ENCODE assay signal across 1 cellular context in the genomic region with DNA sequence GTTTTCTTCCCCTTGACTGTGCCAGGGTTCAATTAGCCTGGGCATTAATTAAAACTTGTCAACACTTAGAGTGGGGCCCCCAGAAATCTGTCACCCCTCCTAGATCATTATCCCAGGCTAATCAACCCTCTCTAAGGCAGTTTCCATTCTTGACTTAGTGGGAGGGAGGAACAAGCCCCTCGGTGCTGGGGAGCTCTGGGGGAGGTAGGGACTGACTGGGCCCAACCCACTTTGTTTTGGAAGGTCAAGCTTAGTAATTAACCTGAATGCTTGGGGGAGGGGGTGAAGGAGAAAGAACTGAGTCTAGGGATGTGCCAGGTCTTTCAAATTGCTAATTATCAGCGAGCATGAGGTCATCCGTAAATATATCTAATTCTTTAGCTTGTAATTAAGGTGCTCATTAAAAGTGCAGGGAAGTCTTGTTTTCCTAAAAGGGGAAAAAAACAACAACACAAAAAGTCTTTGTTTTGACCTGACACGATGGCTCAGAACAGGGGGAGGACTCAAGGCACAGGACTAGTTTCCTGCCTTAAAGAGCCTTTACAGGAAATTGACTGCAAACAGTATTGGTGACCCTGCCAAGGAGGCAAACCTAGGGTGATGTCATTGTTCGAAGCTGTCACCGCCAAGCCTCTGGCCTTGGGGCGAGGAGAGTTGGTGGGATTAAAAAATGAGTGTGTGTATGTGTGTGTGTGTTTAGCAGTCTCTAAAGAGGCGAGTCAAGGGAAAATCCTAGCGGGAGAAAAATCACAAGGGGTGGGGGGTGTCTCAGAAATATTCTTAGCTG.
TF ChIP-seq lines count a peak whose summit lies in the region.

No MANE protein-coding gene starts in this region.

TF ChIP-seq in SK-N-SH, 30 proteins besides CTCF, POLR2A, EP300 and RAD21:
- TF ChIP-seq, protein P1, sequence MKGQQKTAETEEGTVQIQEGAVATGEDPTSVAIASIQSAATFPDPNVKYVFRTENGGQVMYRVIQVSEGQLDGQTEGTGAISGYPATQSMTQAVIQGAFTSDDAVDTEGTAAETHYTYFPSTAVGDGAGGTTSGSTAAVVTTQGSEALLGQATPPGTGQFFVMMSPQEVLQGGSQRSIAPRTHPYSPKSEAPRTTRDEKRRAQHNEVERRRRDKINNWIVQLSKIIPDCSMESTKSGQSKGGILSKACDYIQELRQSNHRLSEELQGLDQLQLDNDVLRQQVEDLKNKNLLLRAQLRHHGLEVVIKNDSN (IDR thresholded peaks at IDR 0.05; ENCODE audit: borderline replicate concordance, low read depth), result no peak
- TF ChIP-seq SIN3A (IDR thresholded peaks at IDR 0.05; ENCODE audit: borderline replicate concordance, low read depth, low read length) (0 out of 2 replicates have a peak, but pooled peaks have one; percentile 14), GABPA (IDR thresholded peaks at IDR 0.05; ENCODE audit: low read depth) (0 out of 2 replicates have a peak, but pooled peaks have one; percentile 22)
TF ChIP-seq in SK-N-SH: peak in this region for 2.
